ENCODE assay signal across 8 cellular contexts in genomic region chr19:58183822-58184215, GRCh38. TPM values are rescaled to one million over a fixed set of nuclear protein-coding genes. Genes with fewer than 3 reads are reported as not detected.
DNase-seq lines count a peak whose midpoint lies in the region; ATAC-seq lines count a peak whose summit lies in the region.

No MANE protein-coding gene starts in this region.

- H3K4me3 ChIP-seq in BLaER1 treated with 17β-estradiol and CSF1 and Interleukin-3, amounts not matched to agents 10 nM and 100 nM, result peak overlapping the region; percentile 75 to 90 (median 84)

- H4K20me1 ChIP-seq in BLaER1 treated with 17β-estradiol and CSF1 and Interleukin-3, amounts not matched to agents 10 nM and 100 nM, result no peaks in the 10 kb centered on the region

- peaks cover 10 to 85% (median 59%) of the 10 kb centered on the region in 7 donors for H3K9me3 Mint-ChIP-seq in naive B cell

- H3K36me3 Mint-ChIP-seq in naive B cell, result peaks cover 21 to 38% of the 10 kb centered on the region in 2 donors

- ATAC-seq in naive B cell (ENCODE audit: low read depth in 2 of 2), result peak in 1 of 2 donors; percentile 0
- no peak for ATAC-seq in GM21360 (IDR thresholded peaks at IDR 0.05; ENCODE audit: unreplicated experiment)

- intact Hi-C loops in posterior cingulate gyrus (cut with DNase I), result loop anchor here (5.0 to 10.0 kb wide), 2 partner anchors 93 to 121 kb away; partner anchors contain the start of genes ERVK3-1 and ZNF8

- H3K9ac ChIP-seq in BLaER1 treated with 17β-estradiol and CSF1 and Interleukin-3, amounts not matched to agents 10 nM and 100 nM, result peak overlapping the region; percentile 86 to 98 (median 94)

- H3K4me1 ChIP-seq in BLaER1 treated with 17β-estradiol and CSF1 and Interleukin-3, amounts not matched to agents 10 nM and 100 nM, result peaks cover 4 to 12% (median 6%) of the 10 kb centered on the region in 10 experiments; a peak in 17 of 20 replicates

- peak; percentile 44 for DNase-seq in KG1 (lab: John Stamatoyannopoulos, UW)
- DNase-seq in caudate nucleus (lab: John Stamatoyannopoulos, UW), result no peak
- DNase-seq in naive B cell, result no peak
- no peak for DNase-seq in NCI-H2196 (lab: John Stamatoyannopoulos, UW; ENCODE audit: unreplicated experiment)
- no peak for DNase-seq in DMS79 treated with DMSO at 0.1 percent for 48 hours (lab: John Stamatoyannopoulos, UW)
- DNase-seq in posterior cingulate gyrus, result no peak

- H3K36me3 ChIP-seq in BLaER1 treated with 17β-estradiol and CSF1 and Interleukin-3, amounts not matched to agents 10 nM and 100 nM, result peaks cover 71 to 82% (median 78%) of the 10 kb centered on the region in 11 experiments

- H3K27me3 ChIP-seq in BLaER1 treated with 17β-estradiol and CSF1 and Interleukin-3, amounts not matched to agents 10 nM and 100 nM, result no peaks in the 10 kb centered on the region; a peak in 2 of 22 replicates

- H3K9me3 ChIP-seq in BLaER1 treated with 17β-estradiol and CSF1 and Interleukin-3, amounts not matched to agents 10 nM and 100 nM (replicated peaks in 1 of 11), result peaks cover 90 to 95% (median 94%) of the 10 kb centered on the region in 11 experiments

- peak overlapping the region; percentile 99 to 100 (median 99) for H3K27ac Mint-ChIP-seq in naive B cell

- H3K4me3 Mint-ChIP-seq in naive B cell, result peak overlapping the region; percentile 82 to 99 (median 96)

- peak overlapping the region; percentile 49 to 97 (median 71) for H3K4me2 ChIP-seq in BLaER1 treated with 17β-estradiol and CSF1 and Interleukin-3, amounts not matched to agents 10 nM and 100 nM

- H3K27ac ChIP-seq in BLaER1 treated with 17β-estradiol and CSF1 and Interleukin-3, amounts not matched to agents 10 nM and 100 nM, result peak overlapping the region; percentile 94 to 100 (median 98)
- H3K27ac ChIP-seq in caudate nucleus (ENCODE audit: low read depth, low read length), result peak overlapping the region; percentile 99

- peaks cover 21 to 26% (median 26%) of the 10 kb centered on the region in 3 donors for H3K4me1 Mint-ChIP-seq in naive B cell

- no peaks in the 10 kb centered on the region for H3K27me3 Mint-ChIP-seq in naive B cell

RNA-seq across cellular contexts. Expression of gene ZNF274, which starts 1.0 kb away (rescaled TPM):
- polyA plus RNA-seq in naive B cell (ENCODE audit: low read depth in 6 of 6), result 10 to 100 TPM; 45.1 to 65.9 (median 55.5) TPM

RNA-seq across cellular contexts. Expression of gene ZNF329, which starts 33.2 kb away (rescaled TPM):
- polyA plus RNA-seq in naive B cell (ENCODE audit: low read depth in 6 of 6), result 10 to 100 TPM in 1 of 6 donors, 1 to 10 TPM in 5; 2.5 to 11.2 (median 5.6) TPM

RNA-seq across cellular contexts. Expression of gene ZNF544, which starts 44.9 kb away (rescaled TPM):
- 10 to 100 TPM; 16.4 to 41.1 (median 23.1) TPM for polyA plus RNA-seq in naive B cell (ENCODE audit: low read depth in 6 of 6)
